18 cellular contexts compared by ENCODE assay signal in genomic region chrX:151402719-151403390, GRCh38. TPM values are rescaled to one million over a fixed set of nuclear protein-coding genes. Genes with fewer than 3 reads are reported as not detected.
DNase-seq lines count a peak whose midpoint lies in the region; ATAC-seq and TF ChIP-seq lines count a peak whose summit lies in the region.
"Had no signal": no experiment of that assay in that cellular context is flagged by ENCODE, and none has a peak within 500 bp of the region (broad histone marks: within the 10 kb centered on the region; RNA-seq: fewer than 3 reads in every experiment).

No MANE protein-coding gene starts in this region.

- no peaks in the 10 kb centered on the region for H3K36me3 ChIP-seq in GM23338 (ENCODE audit: insufficient read depth)

- no peaks in the 10 kb centered on the region for H4K20me1 ChIP-seq in GM23338 (replicated peaks; ENCODE audit: insufficient read depth)

- H3K4me1 Mint-ChIP-seq in GM23338 = peaks cover 15% of the 10 kb centered on the region
- peaks cover 27% of the 10 kb centered on the region for H3K4me1 Mint-ChIP-seq in neural crest cell

- no peak overlapping the region for H3K4me3 ChIP-seq in GM23338
- H3K4me3 ChIP-seq: BLaER1 treated with 17β-estradiol and CSF1 and Interleukin-3, amounts not matched to agents 10 nM and 100 nM had no signal

- H3K9me3 Mint-ChIP-seq in GM23338 = no peaks in the 10 kb centered on the region; the same call in 2 of the 3 replicates
- H3K9me3 Mint-ChIP-seq in neural crest cell = peaks cover 3% of the 10 kb centered on the region
- H3K9me3 Mint-ChIP-seq: activated T-helper 1 cell treated with anti-CD3 and anti-CD28 coated beads, Interleukin-12 subunit alpha, Interleukin-12 subunit beta, Interleukin-2, Interleukin-4 antibody, amounts not matched to agents 30 ng/mL and 10 ng/mL and 1 ng/mL, durations not matched to agents 14 hours and 24 hours and 36 hours; stimulated activated memory B cell treated with anti-CD40 and anti-IgM and Interleukin-4, amounts not matched to agents 10 μg/mL and 1 μg/mL and 100 μg/mL, for 72 hours had no signal

- H3K4me3 Mint-ChIP-seq in GM23338 = no peak overlapping the region
- H3K4me3 Mint-ChIP-seq in neural crest cell = no peak overlapping the region
- H3K4me3 Mint-ChIP-seq: activated T-helper 1 cell treated with anti-CD3 and anti-CD28 coated beads, Interleukin-12 subunit alpha, Interleukin-12 subunit beta, Interleukin-2, Interleukin-4 antibody, amounts not matched to agents 30 ng/mL and 10 ng/mL and 1 ng/mL, durations not matched to agents 14 hours and 24 hours and 36 hours; stimulated activated memory B cell treated with anti-CD40 and anti-IgM and Interleukin-4, amounts not matched to agents 10 μg/mL and 1 μg/mL and 100 μg/mL, for 72 hours had no signal

- H3K27ac Mint-ChIP-seq in GM23338 = peak overlapping the region; percentile 56; the same call in 1 of the 2 replicates
- peak overlapping the region; percentile 59 for H3K27ac Mint-ChIP-seq in neural crest cell (ENCODE audit: unreplicated experiment)
- H3K27ac Mint-ChIP-seq: activated T-helper 1 cell treated with anti-CD3 and anti-CD28 coated beads, Interleukin-12 subunit alpha, Interleukin-12 subunit beta, Interleukin-2, Interleukin-4 antibody, amounts not matched to agents 30 ng/mL and 10 ng/mL and 1 ng/mL, durations not matched to agents 14 hours and 24 hours and 36 hours; stimulated activated memory B cell treated with anti-CD40 and anti-IgM and Interleukin-4, amounts not matched to agents 10 μg/mL and 1 μg/mL and 100 μg/mL, for 72 hours had no signal

- no peak for ATAC-seq in GM23338
- ATAC-seq in omental fat pad (ENCODE audit: low FRiP score) = no peak
- no peak for ATAC-seq in HG02610 (IDR thresholded peaks at IDR 0.05; ENCODE audit: unreplicated experiment)
- ATAC-seq: stimulated activated memory B cell treated with anti-CD40 and anti-IgM and Interleukin-4, amounts not matched to agents 10 μg/mL and 1 μg/mL and 100 μg/mL, for 72 hours had no signal

- H3F3A ChIP-seq in GM23338 (replicated peaks; ENCODE audit: low read depth) = no peaks in the 10 kb centered on the region

- H2AFZ ChIP-seq in GM23338 = no peak overlapping the region

- peaks cover 78% of the 10 kb centered on the region for H3K79me2 ChIP-seq in GM23338 (replicated peaks; ENCODE audit: insufficient read depth)

- H3K27ac ChIP-seq in GM23338 (ENCODE audit: low read depth) = no peak overlapping the region
- H3K27ac ChIP-seq: BLaER1 treated with 17β-estradiol and CSF1 and Interleukin-3, amounts not matched to agents 10 nM and 100 nM had no signal

- H3K27me3 ChIP-seq in GM23338 (ENCODE audit: insufficient read depth) = no peaks in the 10 kb centered on the region

- TF ChIP-seq CTCF in GM23338 (conservative IDR thresholded peaks at IDR 0.05; ENCODE audit: low read depth in 2 of 2) = no peak
- no peak for TF ChIP-seq CTCF in neural crest cell (conservative IDR thresholded peaks at IDR 0.05)
- no peak for TF ChIP-seq CTCF in omental fat pad (IDR thresholded peaks at IDR 0.05)

- H3K9me2 ChIP-seq in GM23338 (ENCODE audit: insufficient read depth) = no peaks in the 10 kb centered on the region

- H3K4me1 ChIP-seq in GM23338 (ENCODE audit: insufficient read depth) = no peaks in the 10 kb centered on the region

- H3K36me3 Mint-ChIP-seq in GM23338 (ENCODE audit: low read depth) (peaks cover 10% of the 10 kb centered on the region), neural crest cell (ENCODE audit: low read depth) (peaks cover 2% of the 10 kb centered on the region)

- no peak overlapping the region for H3K4me2 ChIP-seq in GM23338
- H3K4me2 ChIP-seq: BLaER1 treated with 17β-estradiol and CSF1 and Interleukin-3, amounts not matched to agents 10 nM and 100 nM had no signal

- DNase-seq in GM23338 (ENCODE audit: low spot score) (peak; percentile 16), NCI-H2107 treated with DMSO at 0.1 percent for 48 hours (lab: John Stamatoyannopoulos, UW; ENCODE audit: unreplicated experiment) (peak; percentile 48), cerebellar cortex (ENCODE audit: low spot score) (peak; percentile 62), neural crest cell (ENCODE audit: low read depth, low spot score) (no peak), ureter (ENCODE audit: low spot score) (no peak), kidney glomerular epithelial cell (lab: John Stamatoyannopoulos, UW) (no peak), omental fat pad (ENCODE audit: low spot score) (no peak)
- DNase-seq: activated CD4-positive, alpha-beta T cell treated with anti-CD3 and anti-CD28 coated beads for 1 hour; aorta; foreskin melanocyte; islet precursor cell; KBM-7; NCI-H187 treated with DMSO at 0.1 percent for 48 hours; stimulated activated CD4-positive, alpha-beta T cell treated with anti-CD3 and anti-CD28 coated beads, Interleukin-4, amount 100 ng/mL, for 1 hour had no signal

- H3K27me3 Mint-ChIP-seq in GM23338 (ENCODE audit: insufficient read depth, low read depth, poor library complexity) = peaks cover 4% of the 10 kb centered on the region
- H3K27me3 Mint-ChIP-seq in neural crest cell (ENCODE audit: low read depth) = no peaks in the 10 kb centered on the region
- H3K27me3 Mint-ChIP-seq: stimulated activated memory B cell treated with anti-CD40 and anti-IgM and Interleukin-4, amounts not matched to agents 10 μg/mL and 1 μg/mL and 100 μg/mL, for 72 hours had no signal

TF ChIP-seq in GM23338, 12 proteins besides CTCF, POLR2A, EP300 and RAD21 (continues in another document):
- TF ChIP-seq ZNF114 (CRISPR knock-in tag; IDR thresholded peaks at IDR 0.05) (no peak), ZNF462 (CRISPR knock-in tag; IDR thresholded peaks at IDR 0.05) (no peak), POLR2AphosphoS5 (IDR thresholded peaks at IDR 0.05; ENCODE audit: low read depth) (no peak), NANOG (IDR thresholded peaks at IDR 0.05; ENCODE audit: borderline replicate concordance) (no peak), CREB1 (CRISPR knock-in tag; IDR thresholded peaks at IDR 0.05; ENCODE audit: low read depth) (no peak), STAT1 (IDR thresholded peaks at IDR 0.05; ENCODE audit: unreplicated experiment) (no peak)

RNA-seq across cellular contexts. Expression of gene VMA21, which starts 5.8 kb away (rescaled TPM):
- total RNA-seq in GM23338 (2014; rRNA removed; shearing (Covaris generic)) = 90.3 and 102 TPM in 2 replicates
- polyA plus RNA-seq in GM23338 (2016; fragmentation: Nextera tagmentation; extraction: Ambion mirVana) = 34.8 and 35.1 TPM in 2 replicates
- total RNA-seq in neural crest cell (51.3 and 60.1 TPM in 2 replicates), ureter (35.1 TPM), omental fat pad (10 to 100 TPM; 34.2 to 42.5 (median 38.7) TPM)

Comparison
In these comparisons a context has a peak if more than half of its experiments do, and no peak if none do; other contexts are left out.
1. DNase-seq: peak in GM23338 (single experiment), NCI-H2107 treated with DMSO at 0.1 percent for 48 hours (single experiment) and cerebellar cortex (single experiment); none in neural crest cell (single experiment), ureter (single experiment), kidney glomerular epithelial cell (single experiment) and omental fat pad (single experiment).